ENCODE assay signal across 20 cellular contexts in the genomic region with DNA sequence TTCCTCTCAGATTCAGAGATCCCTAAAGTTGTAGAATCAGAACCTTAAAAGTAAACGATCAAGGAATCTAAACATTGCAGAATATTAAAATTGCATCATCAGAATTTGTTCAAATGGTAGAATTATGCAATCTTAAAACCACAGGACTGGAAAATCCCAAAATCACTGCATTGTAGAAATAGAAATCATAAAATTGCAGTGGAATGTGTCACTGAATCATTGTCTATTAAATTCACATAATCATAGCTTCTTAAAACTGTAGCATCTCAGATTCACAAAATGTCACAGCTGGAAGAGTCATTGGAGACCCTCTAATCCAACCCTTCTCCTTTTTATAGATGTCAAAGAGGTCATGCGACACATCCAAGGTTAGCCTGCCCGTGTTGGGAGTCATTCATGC. TPM values are rescaled to one million over a fixed set of nuclear protein-coding genes. Genes with fewer than 3 reads are reported as not detected.
DNase-seq lines count a peak whose midpoint lies in the region; ATAC-seq and TF ChIP-seq lines count a peak whose summit lies in the region.
"Had no signal": no experiment of that assay in that cellular context is flagged by ENCODE, and none has a peak within 500 bp of the region (broad histone marks: within the 10 kb centered on the region; RNA-seq: fewer than 3 reads in every experiment).

No MANE protein-coding gene starts in this region.

- H3K79me2 ChIP-seq in PC-9 (ENCODE audit: low read depth), result no peaks in the 10 kb centered on the region

- H4K20me1 ChIP-seq in PC-9 (ENCODE audit: insufficient read depth), result no peaks in the 10 kb centered on the region

- H3K4me1 Mint-ChIP-seq in nephron progenitor cell, result peaks cover 42% of the 10 kb centered on the region

- H3K27me3 ChIP-seq in PC-9 (ENCODE audit: insufficient read depth, low read depth), result no peaks in the 10 kb centered on the region
- no peaks in the 10 kb centered on the region for H3K27me3 ChIP-seq in aorta (ENCODE audit: control insufficient read depth in 1 of 2, insufficient read depth in 2 of 2, low read length in 1 of 2)
- H3K27me3 ChIP-seq: esophagus muscularis mucosa, MG63 had no signal

- H3K9me2 ChIP-seq in PC-9 (ENCODE audit: insufficient read depth), result no peaks in the 10 kb centered on the region

- DNase-seq in AG09309 (ENCODE audit: low read depth) (peak; percentile 64), PC-9 (peak in 1 of 2 experiments; percentile 64), dedifferentiated amniotic fluid mesenchymal stem cell (ENCODE audit: extremely low spot score) (peak; percentile 77), nephron progenitor cell (no peak), UCSD-AML1 (lab: John Stamatoyannopoulos, UW; ENCODE audit: unreplicated experiment) (no peak), DMS114 treated with DMSO at 0.1 percent for 48 hours (lab: John Stamatoyannopoulos, UW; ENCODE audit: unreplicated experiment) (no peak), aorta (no peak), GOT3 (lab: John Stamatoyannopoulos, UW) (no peak)
- DNase-seq: activated CD4-positive, alpha-beta T cell treated with anti-CD3 and anti-CD28 coated beads for 1 hour; AML-193; MG63; NCI-H2081; right cardiac atrium; stimulated activated CD4-positive, alpha-beta T cell treated with anti-CD3 and anti-CD28 coated beads, Interleukin-4, amount 100 ng/mL, for 4 hours had no signal

- WGBS in aorta, 2 donors, result 76 to 80% methylated on average over 3 of the region's 3 CpGs

- H3K9me3 ChIP-seq in PC-9 (ENCODE audit: insufficient read depth, low read depth) (no peaks in the 10 kb centered on the region), aorta (ENCODE audit: control insufficient read depth, low read length) (no peaks in the 10 kb centered on the region)
- H3K9me3 ChIP-seq: esophagus muscularis mucosa, MG63 had no signal

- peak overlapping the region; percentile 76 for H3K27ac Mint-ChIP-seq in nephron progenitor cell
- H3K27ac Mint-ChIP-seq: activated naive CD4-positive, alpha-beta T cell treated with anti-CD3 and anti-CD28 coated beads, Interleukin-2, amount 50 U/mL, for 24 hours; stimulated activated memory B cell treated with anti-CD40 and anti-IgM and Interleukin-4, amounts not matched to agents 10 μg/mL and 1 μg/mL and 100 μg/mL, for 72 hours; T-helper 1 cell treated with Interleukin-12 subunit alpha and Interleukin-12 subunit beta and Interleukin-4 antibody, amounts not matched to agents 30 μg/mL and 1 μg/mL, for 36 hours had no signal

- peak overlapping the region; percentile 50 for H3K4me2 ChIP-seq in PC-9

- peaks cover 5% of the 10 kb centered on the region for H3K27me3 Mint-ChIP-seq in nephron progenitor cell (ENCODE audit: low read depth, poor library complexity)
- H3K27me3 Mint-ChIP-seq: activated naive CD4-positive, alpha-beta T cell treated with anti-CD3 and anti-CD28 coated beads, Interleukin-2, amount 50 U/mL, for 24 hours had no signal

- H3K36me3 Mint-ChIP-seq in nephron progenitor cell (ENCODE audit: low read depth), result no peaks in the 10 kb centered on the region
- H3K36me3 Mint-ChIP-seq: activated naive CD4-positive, alpha-beta T cell treated with anti-CD3 and anti-CD28 coated beads, Interleukin-2, amount 50 U/mL, for 24 hours; stimulated activated memory B cell treated with anti-CD40 and anti-IgM and Interleukin-4, amounts not matched to agents 10 μg/mL and 1 μg/mL and 100 μg/mL, for 72 hours had no signal

- TF ChIP-seq CTCF in AG09309 (IDR thresholded peaks at IDR 0.05; ENCODE audit: control insufficient read depth, insufficient read depth, low read depth, low read length, missing control alignments) (no peak), PC-9 (conservative IDR thresholded peaks at IDR 0.05) (no peak), nephron progenitor cell (IDR thresholded peaks at IDR 0.05) (no peak)

- H3K4me1 ChIP-seq in PC-9 (replicated peaks; ENCODE audit: insufficient read depth), result peaks cover 40% of the 10 kb centered on the region
- no peaks in the 10 kb centered on the region for H3K4me1 ChIP-seq in aorta (ENCODE audit: control insufficient read depth in 1 of 2, insufficient read depth in 2 of 2, low read length in 2 of 2)

- BruUV-seq in PC-9 (replicated peaks; lab: Mats Ljungman, UMichigan), result no TSS peak

- H3F3A ChIP-seq in PC-9 (ENCODE audit: insufficient read depth, low read depth), result peaks cover 11% of the 10 kb centered on the region; the same call in 1 of the 2 replicates

- CTCF ChIA-PET in PC-9 (lab: Charles Lee), result no interaction called here

- no peak overlapping the region for H3K4me3 ChIP-seq in AG09309 (ENCODE audit: control insufficient read depth, low read depth, low read length)
- no peak overlapping the region for H3K4me3 ChIP-seq in PC-9
- H3K4me3 ChIP-seq in aorta (ENCODE audit: low read length in 2 of 2), result no peak overlapping the region
- H3K4me3 ChIP-seq: esophagus muscularis mucosa, lung, MG63 had no signal

- H3K4me3 Mint-ChIP-seq in nephron progenitor cell, result peak overlapping the region; percentile 26
- H3K4me3 Mint-ChIP-seq: activated naive CD4-positive, alpha-beta T cell treated with anti-CD3 and anti-CD28 coated beads, Interleukin-2, amount 50 U/mL, for 24 hours; stimulated activated memory B cell treated with anti-CD40 and anti-IgM and Interleukin-4, amounts not matched to agents 10 μg/mL and 1 μg/mL and 100 μg/mL, for 72 hours; T-helper 1 cell treated with Interleukin-12 subunit alpha and Interleukin-12 subunit beta and Interleukin-4 antibody, amounts not matched to agents 30 μg/mL and 1 μg/mL, for 36 hours had no signal

- H3K9me3 Mint-ChIP-seq in nephron progenitor cell, result peaks cover 43% of the 10 kb centered on the region
- H3K9me3 Mint-ChIP-seq: activated naive CD4-positive, alpha-beta T cell treated with anti-CD3 and anti-CD28 coated beads, Interleukin-2, amount 50 U/mL, for 24 hours; stimulated activated memory B cell treated with anti-CD40 and anti-IgM and Interleukin-4, amounts not matched to agents 10 μg/mL and 1 μg/mL and 100 μg/mL, for 72 hours; T-helper 1 cell treated with Interleukin-12 subunit alpha and Interleukin-12 subunit beta and Interleukin-4 antibody, amounts not matched to agents 30 μg/mL and 1 μg/mL, for 36 hours had no signal

- H3K36me3 ChIP-seq in PC-9 (ENCODE audit: low read depth) (no peaks in the 10 kb centered on the region), aorta (ENCODE audit: control insufficient read depth in 1 of 2, insufficient read depth in 2 of 2, low read length in 1 of 2) (no peaks in the 10 kb centered on the region)
- H3K36me3 ChIP-seq: esophagus muscularis mucosa, MG63 had no signal

- intact Hi-C loops in PC-9 (cut with micrococcal nuclease; ENCODE audit: unreplicated experiment) (no loop called here), aorta (cut with DNase I) (no loop called here)

- ATAC-seq in aorta (ENCODE audit: low FRiP score), result no peak
- ATAC-seq: HCT116; right cardiac atrium; stimulated activated memory B cell treated with anti-CD40 and anti-IgM and Interleukin-4, amounts not matched to agents 10 μg/mL and 1 μg/mL and 100 μg/mL, for 72 hours had no signal

- H3K27ac ChIP-seq in PC-9, result peak overlapping the region; percentile 71
- H3K27ac ChIP-seq in aorta (ENCODE audit: low read depth in 1 of 2, low read length in 2 of 2), result no peak overlapping the region
- H3K27ac ChIP-seq: esophagus muscularis mucosa had no signal

- no peak overlapping the region for H2AFZ ChIP-seq in PC-9

- POLR2A ChIA-PET in PC-9 (lab: Charles Lee; ENCODE audit: unreplicated experiment), result no interaction called here

RNA-seq across cellular contexts. Expression of a gene that starts 15.6 kb away (rescaled TPM):
- total RNA-seq in PC-9 (2021) (45.7 and 49.3 TPM in 2 replicates), aorta (10 to 100 TPM; 17.1 to 27.4 TPM)
- 10 to 100 TPM; 15.2 to 15.4 TPM for polyA plus RNA-seq in aorta

RNA-seq across cellular contexts. Expression of a gene that starts 40.8 kb away (rescaled TPM):
- total RNA-seq in PC-9 (2021) (133 and 142 TPM in 2 replicates), aorta (100 to 1,000 TPM in 1 of 2 donors, 10 to 100 TPM in 1; 78.7 to 118 TPM)
- 10 to 100 TPM; 14.0 to 37.1 TPM for polyA plus RNA-seq in aorta

Comparison
In these comparisons a context has a peak if more than half of its experiments do, and no peak if none do; other contexts are left out.
1. DNase-seq: peak in AG09309 (single experiment) and dedifferentiated amniotic fluid mesenchymal stem cell (single experiment); none in nephron progenitor cell (single experiment), UCSD-AML1 (single experiment), DMS114 treated with DMSO at 0.1 percent for 48 hours (single experiment), aorta (0 of 2) and GOT3 (single experiment).